In genomic region chr2:146579154-146579930, GRCh38 we compare ENCODE assay signal across 11 cellular contexts.
DNase-seq lines count a peak whose midpoint lies in the region; ATAC-seq and TF ChIP-seq lines count a peak whose summit lies in the region.
"Had no signal": no experiment of that assay in that cellular context is flagged by ENCODE, and none has a peak within 500 bp of the region (broad histone marks: within the 10 kb centered on the region; RNA-seq: fewer than 3 reads in every experiment).

No MANE protein-coding gene starts in this region.

- H4K20me1 ChIP-seq in PC-3 (ENCODE audit: low read length): no peaks in the 10 kb centered on the region

- H3K9me2 ChIP-seq in PC-3 (replicated peaks; ENCODE audit: low read length): no peaks in the 10 kb centered on the region

- H3K27me3 Mint-ChIP-seq in endodermal cell (ENCODE audit: insufficient read depth) (no peaks in the 10 kb centered on the region), osteocyte (ENCODE audit: unreplicated experiment) (no peaks in the 10 kb centered on the region)
- H3K27me3 Mint-ChIP-seq: activated naive CD8-positive, alpha-beta T cell treated with anti-CD3 and anti-CD28 coated beads for 36 hours had no signal

- peak overlapping the region; percentile 58 for H3K4me2 ChIP-seq in PC-3 (ENCODE audit: low read length)
- H3K4me2 ChIP-seq: neural progenitor cell had no signal

- 0 out of 2 replicates have a peak overlapping the region, but pooled peaks have one; percentile 19 for H3K27ac ChIP-seq in PC-3 (ENCODE audit: low read length)
- no peak overlapping the region for H3K27ac ChIP-seq in endodermal cell (ENCODE audit: low read depth, low read length)
- H3K27ac ChIP-seq: neural progenitor cell had no signal

- H3K36me3 ChIP-seq in PC-3 (ENCODE audit: low read depth, low read length): no peaks in the 10 kb centered on the region
- no peaks in the 10 kb centered on the region for H3K36me3 ChIP-seq in endodermal cell (ENCODE audit: control insufficient read depth, insufficient read depth, low read length)
- H3K36me3 ChIP-seq: neural progenitor cell had no signal

- peaks cover 11% of the 10 kb centered on the region for H3K4me1 Mint-ChIP-seq in endodermal cell
- H3K4me1 Mint-ChIP-seq in osteocyte (ENCODE audit: unreplicated experiment): peaks cover 15% of the 10 kb centered on the region
- H3K4me1 Mint-ChIP-seq: activated naive CD8-positive, alpha-beta T cell treated with anti-CD3 and anti-CD28 coated beads for 36 hours had no signal

- WGBS in endodermal cell (ENCODE audit: insufficient coverage in 1 of 2, insufficient read length in 1 of 2), 2 experiments: 85% methylated on average over 1 of the region's 1 CpG; no CpG with 5 or more reads in 1 of the 2 experiments

- H3K9me3 Mint-ChIP-seq in endodermal cell (no peaks in the 10 kb centered on the region), osteocyte (ENCODE audit: unreplicated experiment) (no peaks in the 10 kb centered on the region)
- H3K9me3 Mint-ChIP-seq: activated naive CD8-positive, alpha-beta T cell treated with anti-CD3 and anti-CD28 coated beads for 36 hours; neural progenitor cell had no signal

- POLR2A ChIA-PET in PC-3 (lab: Charles Lee; ENCODE audit: unreplicated experiment): no interaction called here

- TF ChIP-seq CTCF in PC-3 (conservative IDR thresholded peaks at IDR 0.05; ENCODE audit: low read depth, low read length): no peak
- TF ChIP-seq CTCF in endodermal cell (conservative IDR thresholded peaks at IDR 0.05): no peak
- TF ChIP-seq CTCF in osteocyte (IDR thresholded peaks at IDR 0.05): no peak

- intact Hi-C loops in PC-3 (cut with micrococcal nuclease): loop anchor here (2.0 kb wide), 1 partner anchor 55 kb away; no protein-coding TSS in a partner anchor

- DNase-seq in EL (peak; percentile 86), PC-3 (peak; percentile 79), endodermal cell (no peak), osteocyte (ENCODE audit: extremely low spot score, unreplicated experiment) (no peak), mucosa of gallbladder (ENCODE audit: low spot score) (no peak), DMS153 treated with DMSO at 0.1 percent for 48 hours (lab: John Stamatoyannopoulos, UW; ENCODE audit: unreplicated experiment) (no peak), NCI-H1930 (lab: John Stamatoyannopoulos, UW) (no peak)
- DNase-seq: activated naive CD8-positive, alpha-beta T cell treated with anti-CD3 and anti-CD28 coated beads for 36 hours; Karpas-422 had no signal

- BruUV-seq in PC-3 (replicated peaks; lab: Mats Ljungman, UMichigan): no TSS peak

- H3K27me3 ChIP-seq in PC-3 (ENCODE audit: low read length): no peaks in the 10 kb centered on the region
- H3K27me3 ChIP-seq in endodermal cell (ENCODE audit: control insufficient read depth, insufficient read depth, low read length, poor library complexity, severe bottlenecking): no peaks in the 10 kb centered on the region
- H3K27me3 ChIP-seq: neural progenitor cell had no signal

- H3K4me3 ChIP-seq in PC-3 (ENCODE audit: low read length) (peak overlapping the region; percentile 3; the same call in 1 of the 2 replicates), endodermal cell (ENCODE audit: low read length) (no peak overlapping the region)
- H3K4me3 ChIP-seq: neural progenitor cell had no signal

- H3K9me3 ChIP-seq in PC-3 (ENCODE audit: low read length) (no peaks in the 10 kb centered on the region), endodermal cell (ENCODE audit: control insufficient read depth, low read length) (no peaks in the 10 kb centered on the region)

- ATAC-seq in PC-3 (peak; percentile 91), GM18873 (IDR thresholded peaks at IDR 0.05; ENCODE audit: low FRiP score, unreplicated experiment) (no peak)

- peak overlapping the region; percentile 39 for H3K27ac Mint-ChIP-seq in endodermal cell
- H3K27ac Mint-ChIP-seq in osteocyte (ENCODE audit: unreplicated experiment): peak overlapping the region; percentile 40
- H3K27ac Mint-ChIP-seq: activated naive CD8-positive, alpha-beta T cell treated with anti-CD3 and anti-CD28 coated beads for 36 hours; neural progenitor cell had no signal

- H3K4me1 ChIP-seq in PC-3 (ENCODE audit: insufficient read depth, low read length) (peaks cover 23% of the 10 kb centered on the region), endodermal cell (ENCODE audit: control insufficient read depth, insufficient read depth, low read length) (no peaks in the 10 kb centered on the region)
- H3K4me1 ChIP-seq: neural progenitor cell had no signal

- H3K36me3 Mint-ChIP-seq in endodermal cell (ENCODE audit: low read depth): no peaks in the 10 kb centered on the region
- H3K36me3 Mint-ChIP-seq in osteocyte (ENCODE audit: unreplicated experiment): no peaks in the 10 kb centered on the region
- H3K36me3 Mint-ChIP-seq: activated naive CD8-positive, alpha-beta T cell treated with anti-CD3 and anti-CD28 coated beads for 36 hours; neural progenitor cell had no signal

- H3K79me2 ChIP-seq in PC-3 (ENCODE audit: low read length): no peaks in the 10 kb centered on the region

- CTCF ChIA-PET in PC-3 (lab: Charles Lee): interaction anchor here (0.8 kb wide), 1 partner anchor 219 kb away, joined by 3 read pairs; no protein-coding TSS in a partner anchor

- no peak overlapping the region for H3K9ac ChIP-seq in PC-3 (ENCODE audit: low read length)
- H3K9ac ChIP-seq in endodermal cell (ENCODE audit: extremely low read depth, low read length, poor library complexity, severe bottlenecking): no peak overlapping the region
- H3K9ac ChIP-seq: neural progenitor cell had no signal

- H3K4me3 Mint-ChIP-seq in endodermal cell (no peak overlapping the region), osteocyte (ENCODE audit: unreplicated experiment) (no peak overlapping the region)
- H3K4me3 Mint-ChIP-seq: activated naive CD8-positive, alpha-beta T cell treated with anti-CD3 and anti-CD28 coated beads for 36 hours; neural progenitor cell had no signal

- H2AFZ ChIP-seq in PC-3 (ENCODE audit: low read length): no peak overlapping the region
- H2AFZ ChIP-seq: neural progenitor cell had no signal

- H3F3A ChIP-seq in PC-3 (ENCODE audit: low read length, unreplicated experiment): peaks cover 4% of the 10 kb centered on the region

Comparison
In these comparisons a context has a peak if more than half of its experiments do, and no peak if none do; other contexts are left out.
1. DNase-seq: peak in EL (single experiment) and PC-3 (single experiment); none in endodermal cell (single experiment), osteocyte (single experiment), mucosa of gallbladder (single experiment), DMS153 treated with DMSO at 0.1 percent for 48 hours (single experiment) and NCI-H1930 (0 of 2).